Comparison of ENCODE assay signal across 9 cellular contexts in the genomic region with DNA sequence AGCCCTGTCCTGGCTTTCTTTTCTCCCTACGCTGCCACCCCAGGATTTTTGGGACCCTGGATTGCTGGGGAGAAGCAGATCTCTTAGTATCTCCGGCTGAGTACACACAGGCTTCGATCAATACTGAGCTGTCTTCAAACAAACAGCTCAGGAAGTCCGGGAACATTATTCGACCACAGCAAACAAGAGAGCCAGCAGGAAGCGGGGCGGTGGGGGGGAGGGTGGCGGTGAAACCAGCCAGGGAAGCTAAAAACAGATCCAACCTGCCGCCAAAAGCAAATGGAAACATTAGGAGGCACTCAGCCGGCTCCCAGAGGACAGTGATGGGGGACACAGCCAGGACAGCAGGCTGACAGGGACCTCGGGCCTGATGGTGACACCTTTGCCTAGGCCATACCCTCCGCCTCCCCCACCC. TPM values are rescaled to one million over a fixed set of nuclear protein-coding genes. Genes with fewer than 3 reads are reported as not detected.
DNase-seq lines count a peak whose midpoint lies in the region; ATAC-seq and TF ChIP-seq lines count a peak whose summit lies in the region.
"Had no signal": no experiment of that assay in that cellular context is flagged by ENCODE, and none has a peak within 500 bp of the region (broad histone marks: within the 10 kb centered on the region; RNA-seq: fewer than 3 reads in every experiment).

No MANE protein-coding gene starts in this region.

- H4K20me1 ChIP-seq in SK-N-SH (ENCODE audit: insufficient read depth), result no peaks in the 10 kb centered on the region

- no peaks in the 10 kb centered on the region for H3K36me3 Mint-ChIP-seq in activated naive CD4-positive, alpha-beta T cell treated with anti-CD3 and anti-CD28 coated beads, Interleukin-2, amount 50 U/mL, for 24 hours
- no peaks in the 10 kb centered on the region for H3K36me3 Mint-ChIP-seq in activated CD8-positive, alpha-beta T cell treated with anti-CD3 and anti-CD28 coated beads, Interleukin-2, amount 10 ng/mL, durations not matched to agents 7 days and 5 days (ENCODE audit: low read depth)

- POLR2A ChIA-PET in activated CD8-positive, alpha-beta T cell treated with anti-CD3 and anti-CD28 coated beads, Interleukin-2, amount 10 ng/mL, durations not matched to agents 7 days and 5 days (lab: Charles Lee), result interaction anchor here (0.7 kb wide), 1 partner anchor 171 kb away, joined by 3 read pairs; no protein-coding TSS in a partner anchor
- POLR2A ChIA-PET in SK-N-SH (lab: Yijun Ruan, JAX), result no interaction called here

- WGBS in SK-N-SH (ENCODE audit: low lambda C conversion rate), result 32% methylated on average over 11 of the region's 12 CpGs
- 16 to 19% methylated on average over 12 of the region's 12 CpGs for WGBS in aorta, 2 donors

- H3K4me3 ChIP-seq in SK-N-SH (ENCODE audit: low read depth in 2 of 2, low read length in 1 of 2), result no peak overlapping the region
- H3K4me3 ChIP-seq in aorta (ENCODE audit: low read length in 2 of 2), result no peak overlapping the region

- H3K9ac ChIP-seq in SK-N-SH, result no peak overlapping the region

- H3K79me2 ChIP-seq in SK-N-SH (ENCODE audit: insufficient read depth), result no peaks in the 10 kb centered on the region

- peak overlapping the region; percentile 20 for H3K4me3 Mint-ChIP-seq in activated naive CD4-positive, alpha-beta T cell treated with anti-CD3 and anti-CD28 coated beads, Interleukin-2, amount 50 U/mL, for 24 hours
- peak overlapping the region; percentile 38 for H3K4me3 Mint-ChIP-seq in activated CD8-positive, alpha-beta T cell treated with anti-CD3 and anti-CD28 coated beads, Interleukin-2, amount 10 ng/mL, durations not matched to agents 7 days and 5 days

- H3K9me3 Mint-ChIP-seq in activated naive CD4-positive, alpha-beta T cell treated with anti-CD3 and anti-CD28 coated beads, Interleukin-2, amount 50 U/mL, for 24 hours, result no peaks in the 10 kb centered on the region
- H3K9me3 Mint-ChIP-seq in activated CD8-positive, alpha-beta T cell treated with anti-CD3 and anti-CD28 coated beads, Interleukin-2, amount 10 ng/mL, durations not matched to agents 7 days and 5 days (ENCODE audit: insufficient read depth), result no peaks in the 10 kb centered on the region

- H2AFZ ChIP-seq in SK-N-SH (ENCODE audit: low read depth), result no peak overlapping the region

- no peaks in the 10 kb centered on the region for H3K27me3 ChIP-seq in SK-N-SH (ENCODE audit: insufficient read depth)
- no peaks in the 10 kb centered on the region for H3K27me3 ChIP-seq in aorta (ENCODE audit: control insufficient read depth in 1 of 2, insufficient read depth in 2 of 2, low read length in 1 of 2)

- H3K27me3 Mint-ChIP-seq in activated naive CD4-positive, alpha-beta T cell treated with anti-CD3 and anti-CD28 coated beads, Interleukin-2, amount 50 U/mL, for 24 hours, result no peaks in the 10 kb centered on the region
- H3K27me3 Mint-ChIP-seq in activated CD8-positive, alpha-beta T cell treated with anti-CD3 and anti-CD28 coated beads, Interleukin-2, amount 10 ng/mL, durations not matched to agents 7 days and 5 days (ENCODE audit: low read depth), result no peaks in the 10 kb centered on the region

- H3K9me3 ChIP-seq in SK-N-SH, result no peaks in the 10 kb centered on the region
- H3K9me3 ChIP-seq in aorta (ENCODE audit: control insufficient read depth, low read length), result no peaks in the 10 kb centered on the region

- H3K9me2 ChIP-seq in SK-N-SH, result no peaks in the 10 kb centered on the region

- H3F3A ChIP-seq in SK-N-SH (replicated peaks; ENCODE audit: insufficient read depth), result no peaks in the 10 kb centered on the region

- intact Hi-C loops in aorta (cut with DNase I), result no loop called here

- H3K36me3 ChIP-seq in SK-N-SH (replicated peaks in 1 of 2; ENCODE audit: control insufficient read depth in 1 of 2, insufficient read depth in 2 of 2, low read length in 1 of 2) (no peaks in the 10 kb centered on the region), aorta (ENCODE audit: control insufficient read depth in 1 of 2, insufficient read depth in 2 of 2, low read length in 1 of 2) (no peaks in the 10 kb centered on the region)

- H3K4me1 Mint-ChIP-seq in activated naive CD4-positive, alpha-beta T cell treated with anti-CD3 and anti-CD28 coated beads, Interleukin-2, amount 50 U/mL, for 24 hours, result peaks cover 25% of the 10 kb centered on the region
- peaks cover 27% of the 10 kb centered on the region for H3K4me1 Mint-ChIP-seq in activated CD8-positive, alpha-beta T cell treated with anti-CD3 and anti-CD28 coated beads, Interleukin-2, amount 10 ng/mL, durations not matched to agents 7 days and 5 days (ENCODE audit: low read depth)

- H3K27ac ChIP-seq in SK-N-SH (ENCODE audit: low read depth in 2 of 2, low read length in 1 of 2), result no peak overlapping the region
- H3K27ac ChIP-seq in aorta (ENCODE audit: low read depth in 1 of 2, low read length in 2 of 2), result no peak overlapping the region

- no peak for TF ChIP-seq RAD21 in SK-N-SH (IDR thresholded peaks at IDR 0.05; ENCODE audit: low read length)

- no peak for ATAC-seq in activated CD8-positive, alpha-beta T cell treated with anti-CD3 and anti-CD28 coated beads, Interleukin-2, amount 10 ng/mL, durations not matched to agents 7 days and 5 days
- no peak for ATAC-seq in GM21576 (IDR thresholded peaks at IDR 0.05; ENCODE audit: unreplicated experiment)
- ATAC-seq in aorta (ENCODE audit: low FRiP score), result no peak

- no peak for DNase-seq in activated naive CD4-positive, alpha-beta T cell (lab: John Stamatoyannopoulos, UW)
- DNase-seq in activated CD8-positive, alpha-beta T cell treated with anti-CD3 and anti-CD28 coated beads, Interleukin-2, amount 10 ng/mL, durations not matched to agents 7 days and 5 days, result peak; percentile 23
- DNase-seq in islet precursor cell (peak; percentile 74), SK-N-SH (no peak), erythroblast (lab: John Stamatoyannopoulos, UW) (no peak), aorta (no peak)
- DNase-seq: Calu3 had no signal

- CTCF ChIA-PET in activated CD8-positive, alpha-beta T cell treated with anti-CD3 and anti-CD28 coated beads, Interleukin-2, amount 10 ng/mL, durations not matched to agents 7 days and 5 days (lab: Charles Lee), result interaction anchor here (0.7 to 1.1 kb wide), 4 partner anchors 12 to 73 kb away, joined by 3 to 6 read pairs (median 4); no protein-coding TSS in a partner anchor
- CTCF ChIA-PET in SK-N-SH (lab: Yijun Ruan, JAX), result interaction anchor here (1.0 to 4.8 kb wide), 6 partner anchors 13 to 107 kb away, joined by 3 to 22 read pairs (median 6); a partner anchor contains a TSS

- H3K4me1 ChIP-seq in SK-N-SH (ENCODE audit: control insufficient read depth in 1 of 2, insufficient read depth in 2 of 2, low read depth in 1 of 2, low read length in 1 of 2), result no peaks in the 10 kb centered on the region; a peak in 1 of 4 replicates
- no peaks in the 10 kb centered on the region for H3K4me1 ChIP-seq in aorta (ENCODE audit: control insufficient read depth in 1 of 2, insufficient read depth in 2 of 2, low read length in 2 of 2)

- no peak for TF ChIP-seq EP300 in SK-N-SH (IDR thresholded peaks at IDR 0.05; ENCODE audit: borderline replicate concordance in 1 of 2, low read depth in 1 of 2, low read length in 1 of 2)

- H3K4me2 ChIP-seq in SK-N-SH, result no peak overlapping the region

- TF ChIP-seq POLR2A in erythroblast (IDR thresholded peaks at IDR 0.05; ENCODE audit: low read length), result no peak

- peak overlapping the region; percentile 80 for H3K27ac Mint-ChIP-seq in activated naive CD4-positive, alpha-beta T cell treated with anti-CD3 and anti-CD28 coated beads, Interleukin-2, amount 50 U/mL, for 24 hours
- H3K27ac Mint-ChIP-seq in activated CD8-positive, alpha-beta T cell treated with anti-CD3 and anti-CD28 coated beads, Interleukin-2, amount 10 ng/mL, durations not matched to agents 7 days and 5 days, result peak overlapping the region; percentile 72

- TF ChIP-seq CTCF in SK-N-SH (IDR thresholded peaks at IDR 0.05), result no peak

TF ChIP-seq in SK-N-SH, 30 proteins besides CTCF, POLR2A, EP300 and RAD21 (continues in another document):
- TF ChIP-seq NRF1 (IDR thresholded peaks at IDR 0.05; ENCODE audit: low read depth, low read length) (no peak), RCOR1 (IDR thresholded peaks at IDR 0.05; ENCODE audit: low read length) (no peak), EZH2phosphoT487 (IDR thresholded peaks at IDR 0.05; ENCODE audit: borderline replicate concordance, low read depth) (no peak), TEAD4 (IDR thresholded peaks at IDR 0.05; ENCODE audit: borderline replicate concordance, insufficient read depth) (no peak), MEF2A (IDR thresholded peaks at IDR 0.05; ENCODE audit: borderline replicate concordance, low read depth) (no peak), TCF12 (IDR thresholded peaks at IDR 0.05) (no peak), NFIC (IDR thresholded peaks at IDR 0.05; ENCODE audit: borderline replicate concordance) (no peak), SMC3 (IDR thresholded peaks at IDR 0.05; ENCODE audit: low read depth, low read length) (no peak)

RNA-seq across cellular contexts. Expression of a gene that starts 12.2 kb away (rescaled TPM):
- total RNA-seq in activated CD8-positive, alpha-beta T cell treated with anti-CD3 and anti-CD28 coated beads, Interleukin-2, amount 10 ng/mL, durations not matched to agents 7 days and 5 days, result not detected
- polyA plus RNA-seq in SK-N-SH (2012; rRNA removed), result 9.7 and 34.0 TPM in 2 replicates
- polyA plus RNA-seq in SK-N-SH (2012; cell fraction: cytosol; rRNA removed), result 13.8 and 20.8 TPM in 2 replicates
- polyA plus RNA-seq in SK-N-SH (2012; cell fraction: nucleus; rRNA removed), result 49.8 and 71.7 TPM in 2 replicates
- total RNA-seq in aorta, result 100 to 1,000 TPM; 146 to 161 TPM
- 100 to 1,000 TPM in 1 of 2 donors, 10 to 100 TPM in 1; 43.1 to 109 TPM for polyA plus RNA-seq in aorta

RNA-seq across cellular contexts. Expression of a gene that starts 19.0 kb away (rescaled TPM):
- total RNA-seq in activated CD8-positive, alpha-beta T cell treated with anti-CD3 and anti-CD28 coated beads, Interleukin-2, amount 10 ng/mL, durations not matched to agents 7 days and 5 days, result not detected
- polyA plus RNA-seq in SK-N-SH (2012; rRNA removed) (not detected in 2 replicates), aorta (10 to 100 TPM in 1 of 2 donors, not detected in 1; 13.3 TPM)
- polyA plus RNA-seq in SK-N-SH (2012; cell fraction: cytosol; rRNA removed), result not detected in 2 replicates
- polyA plus RNA-seq in SK-N-SH (2012; cell fraction: nucleus; rRNA removed), result 0.04 TPM in 1 of 2 replicates, not detected in the other
- not detected for total RNA-seq in aorta

RNA-seq across cellular contexts. Expression of a gene that starts 48.2 kb away (rescaled TPM):
- 10 to 100 TPM; 22.4 to 25.1 TPM for total RNA-seq in activated CD8-positive, alpha-beta T cell treated with anti-CD3 and anti-CD28 coated beads, Interleukin-2, amount 10 ng/mL, durations not matched to agents 7 days and 5 days
- 7.5 and 19.2 TPM in 2 replicates for polyA plus RNA-seq in SK-N-SH (2012; rRNA removed)
- 8.9 and 12.7 TPM in 2 replicates for polyA plus RNA-seq in SK-N-SH (2012; cell fraction: cytosol; rRNA removed)
- 49.3 and 90.0 TPM in 2 replicates for polyA plus RNA-seq in SK-N-SH (2012; cell fraction: nucleus; rRNA removed)
- total RNA-seq in aorta, result 100 to 1,000 TPM in 1 of 2 donors, 10 to 100 TPM in 1; 46.4 to 102 TPM
- 10 to 100 TPM; 29.9 to 36.2 TPM for polyA plus RNA-seq in aorta

RNA-seq across cellular contexts. Expression of a gene that starts 49.4 kb away (rescaled TPM):
- total RNA-seq in activated CD8-positive, alpha-beta T cell treated with anti-CD3 and anti-CD28 coated beads, Interleukin-2, amount 10 ng/mL, durations not matched to agents 7 days and 5 days, result under 1 TPM; 0.26 to 0.31 TPM
- polyA plus RNA-seq in SK-N-SH (2012; rRNA removed), result 96.6 and 121 TPM in 2 replicates
- polyA plus RNA-seq in SK-N-SH (2012; cell fraction: cytosol; rRNA removed), result 57.7 and 82.2 TPM in 2 replicates
- 94.1 and 94.2 TPM in 2 replicates for polyA plus RNA-seq in SK-N-SH (2012; cell fraction: nucleus; rRNA removed)
- 10 to 100 TPM; 88.2 to 97.8 TPM for total RNA-seq in aorta
- 10 to 100 TPM; 27.8 to 49.5 TPM for polyA plus RNA-seq in aorta

Comparison
In these comparisons a context has a peak if more than half of its experiments do, and no peak if none do; other contexts are left out.
1. DNase-seq: peak in activated CD8-positive, alpha-beta T cell treated with anti-CD3 and anti-CD28 coated beads, Interleukin-2, amount 10 ng/mL, durations not matched to agents 7 days and 5 days (single experiment) and islet precursor cell (single experiment); none in activated naive CD4-positive, alpha-beta T cell (0 of 4), SK-N-SH (single experiment), erythroblast (0 of 2) and aorta (0 of 2).
2. RNA of a gene that starts 12.2 kb away (total RNA-seq): 146 to 161 TPM in aorta; not detected in activated CD8-positive, alpha-beta T cell treated with anti-CD3 and anti-CD28 coated beads, Interleukin-2, amount 10 ng/mL, durations not matched to agents 7 days and 5 days; every median in the first group is over 100 times any median in the second.